ENCODE assay signal across 1 cellular context in genomic region chr16:80526418-80527061, GRCh38.
TF ChIP-seq lines count a peak whose summit lies in the region.

No MANE protein-coding gene starts in this region.

TF ChIP-seq in WTC11, 78 proteins besides CTCF, POLR2A, EP300 and RAD21 (continued from another document):
- TF ChIP-seq ZNF281 (CRISPR knock-in tag; IDR thresholded peaks at IDR 0.05) (no peak), ZNF532 (CRISPR knock-in tag; IDR thresholded peaks at IDR 0.05; ENCODE audit: borderline replicate concordance) (no peak)
